ENCODE assay signal across 13 cellular contexts in the genomic region with DNA sequence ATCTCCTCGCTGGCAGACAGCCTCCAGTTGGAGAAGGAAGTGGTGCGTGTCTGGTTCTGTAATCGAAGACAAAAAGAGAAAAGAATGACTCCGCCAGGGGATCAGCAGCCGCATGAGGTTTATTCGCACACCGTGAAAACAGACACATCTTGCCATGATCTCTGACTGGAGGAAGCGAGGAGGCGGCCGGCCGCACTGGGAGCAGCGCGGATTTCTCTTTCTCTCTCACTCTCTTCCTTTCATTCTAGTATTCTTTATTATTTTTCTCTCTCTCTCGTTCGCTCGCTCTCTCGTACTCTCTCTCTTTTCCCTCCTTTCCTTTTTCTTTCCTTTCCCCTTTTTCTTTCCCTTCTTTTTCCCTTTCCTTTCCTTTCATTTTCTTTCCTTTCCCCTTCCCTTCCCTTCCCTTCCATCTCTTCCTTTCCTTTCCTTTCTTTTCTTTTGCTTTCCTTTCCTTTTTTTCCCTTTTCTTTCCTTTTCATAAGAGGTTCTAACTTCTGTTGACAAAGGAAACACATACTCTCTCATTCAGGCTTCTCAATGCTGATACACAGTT. TPM values are rescaled to one million over a fixed set of nuclear protein-coding genes. Genes with fewer than 3 reads are reported as not detected.
DNase-seq lines count a peak whose midpoint lies in the region.
"Had no signal": no experiment of that assay in that cellular context is flagged by ENCODE, and none has a peak within 500 bp of the region (broad histone marks: within the 10 kb centered on the region; RNA-seq: fewer than 3 reads in every experiment).

No MANE protein-coding gene starts in this region.

- intact Hi-C loops in activated CD4-positive, alpha-beta T cell treated with anti-CD3 and anti-CD28 coated beads, Interleukin-2, amount 10 ng/mL, durations not matched to agents 24 days and 14 days (cut with micrococcal nuclease), result no loop called here
- intact Hi-C loops in activated T-helper 2 cell treated with anti-CD3 and anti-CD28 coated beads, Interferon-gamma antibody, Interleukin-2, Interleukin-4, amounts not matched to agents 10 μg/mL and 5 μg/mL and 100 μg/mL, durations not matched to agents 14 hours and 24 hours and 36 hours (cut with micrococcal nuclease), result no loop called here

- no peaks in the 10 kb centered on the region for H3K36me3 ChIP-seq in iPS-15b (ENCODE audit: control insufficient read depth, insufficient read depth, low read length)
- H3K36me3 ChIP-seq: gastroesophageal sphincter had no signal

- peak overlapping the region; percentile 35 for H3K4me3 Mint-ChIP-seq in activated CD4-positive, alpha-beta T cell treated with anti-CD3 and anti-CD28 coated beads, Interleukin-2, amount 10 ng/mL, durations not matched to agents 24 days and 14 days
- H3K4me3 Mint-ChIP-seq in T-helper 2 cell treated with Interferon-gamma antibody and Interleukin-4, amounts not matched to agents 5 μg/mL and 100 μg/mL, for 36 hours, result no peak overlapping the region
- H3K4me3 Mint-ChIP-seq in activated T-helper 2 cell treated with anti-CD3 and anti-CD28 coated beads, Interferon-gamma antibody, Interleukin-2, Interleukin-4, amounts not matched to agents 10 μg/mL and 5 μg/mL and 100 μg/mL, durations not matched to agents 14 hours and 24 hours and 36 hours (ENCODE audit: low read depth), result no peak overlapping the region

- H3K9me3 ChIP-seq in iPS-15b (ENCODE audit: control insufficient read depth, insufficient read depth, low read length), result peaks cover 3% of the 10 kb centered on the region
- H3K9me3 ChIP-seq: gastroesophageal sphincter had no signal

- H3K9me3 Mint-ChIP-seq in activated CD4-positive, alpha-beta T cell treated with anti-CD3 and anti-CD28 coated beads, Interleukin-2, amount 10 ng/mL, durations not matched to agents 24 days and 14 days, result peaks cover 3% of the 10 kb centered on the region
- H3K9me3 Mint-ChIP-seq in T-helper 2 cell treated with Interferon-gamma antibody and Interleukin-4, amounts not matched to agents 5 μg/mL and 100 μg/mL, for 36 hours, result no peaks in the 10 kb centered on the region
- H3K9me3 Mint-ChIP-seq in activated T-helper 2 cell treated with anti-CD3 and anti-CD28 coated beads, Interferon-gamma antibody, Interleukin-2, Interleukin-4, amounts not matched to agents 10 μg/mL and 5 μg/mL and 100 μg/mL, durations not matched to agents 14 hours and 24 hours and 36 hours, result peaks cover 3% of the 10 kb centered on the region

- H3K27me3 ChIP-seq in iPS-15b (ENCODE audit: control insufficient read depth, insufficient read depth, low read length), result peaks cover 38% of the 10 kb centered on the region

- H3K27ac Mint-ChIP-seq in activated CD4-positive, alpha-beta T cell treated with anti-CD3 and anti-CD28 coated beads, Interleukin-2, amount 10 ng/mL, durations not matched to agents 24 days and 14 days, result no peak overlapping the region
- peak overlapping the region; percentile 32 for H3K27ac Mint-ChIP-seq in T-helper 2 cell treated with Interferon-gamma antibody and Interleukin-4, amounts not matched to agents 5 μg/mL and 100 μg/mL, for 36 hours
- H3K27ac Mint-ChIP-seq in activated T-helper 2 cell treated with anti-CD3 and anti-CD28 coated beads, Interferon-gamma antibody, Interleukin-2, Interleukin-4, amounts not matched to agents 10 μg/mL and 5 μg/mL and 100 μg/mL, durations not matched to agents 14 hours and 24 hours and 36 hours, result no peak overlapping the region

- H3K4me1 Mint-ChIP-seq in activated CD4-positive, alpha-beta T cell treated with anti-CD3 and anti-CD28 coated beads, Interleukin-2, amount 10 ng/mL, durations not matched to agents 24 days and 14 days, result no peaks in the 10 kb centered on the region
- H3K4me1 Mint-ChIP-seq in T-helper 2 cell treated with Interferon-gamma antibody and Interleukin-4, amounts not matched to agents 5 μg/mL and 100 μg/mL, for 36 hours (ENCODE audit: low read depth), result no peaks in the 10 kb centered on the region
- H3K4me1 Mint-ChIP-seq in activated T-helper 2 cell treated with anti-CD3 and anti-CD28 coated beads, Interferon-gamma antibody, Interleukin-2, Interleukin-4, amounts not matched to agents 10 μg/mL and 5 μg/mL and 100 μg/mL, durations not matched to agents 14 hours and 24 hours and 36 hours (ENCODE audit: low read depth), result no peaks in the 10 kb centered on the region

- DNase-seq in activated CD4-positive, alpha-beta T cell treated with anti-CD3 and anti-CD28 coated beads, Interleukin-2, amount 10 ng/mL, durations not matched to agents 24 days and 14 days, result no peak
- no peak for DNase-seq in activated CD4-positive, alpha-beta T cell treated with anti-CD3 and anti-CD28 coated beads for 48 hours
- DNase-seq in T-helper 2 cell treated with Interferon-gamma antibody and Interleukin-4, amounts not matched to agents 5 μg/mL and 100 μg/mL, for 36 hours (ENCODE audit: low spot score), result no peak
- peak; percentile 57 for DNase-seq in retina
- no peak for DNase-seq in activated T-helper 2 cell treated with anti-CD3 and anti-CD28 coated beads, Interferon-gamma antibody, Interleukin-2, Interleukin-4, amounts not matched to agents 10 μg/mL and 5 μg/mL and 100 μg/mL, durations not matched to agents 14 hours and 24 hours and 36 hours (ENCODE audit: low spot score)
- no peak for DNase-seq in stimulated activated CD4-positive, alpha-beta T cell treated with anti-CD3 and anti-CD28 coated beads, Interleukin-15, amount 100 ng/mL, for 24 hours
- no peak for DNase-seq in activated naive CD4-positive, alpha-beta T cell treated with Interleukin-2 at 50 U/mL for 16 hours
- DNase-seq: CD4-positive, CD25-positive, alpha-beta regulatory T cell; cerebellar nuclear complex; NCI-H1092 treated with DMSO at 0.1 percent for 48 hours; SHP77 treated with DMSO at 0.1 percent for 48 hours had no signal

- peaks cover under 1% of the 10 kb centered on the region for H3K4me1 ChIP-seq in iPS-15b (ENCODE audit: control insufficient read depth, insufficient read depth, low read length)

- H3K4me3 ChIP-seq in iPS-15b (ENCODE audit: low read depth, low read length), result peak overlapping the region; percentile 65

- H3K9ac ChIP-seq in iPS-15b (ENCODE audit: low read depth, low read length), result no peak overlapping the region

- H3K36me3 Mint-ChIP-seq in activated CD4-positive, alpha-beta T cell treated with anti-CD3 and anti-CD28 coated beads, Interleukin-2, amount 10 ng/mL, durations not matched to agents 24 days and 14 days (ENCODE audit: low read depth), result peaks cover 2% of the 10 kb centered on the region
- H3K36me3 Mint-ChIP-seq in T-helper 2 cell treated with Interferon-gamma antibody and Interleukin-4, amounts not matched to agents 5 μg/mL and 100 μg/mL, for 36 hours (ENCODE audit: low read depth), result no peaks in the 10 kb centered on the region
- H3K36me3 Mint-ChIP-seq in activated T-helper 2 cell treated with anti-CD3 and anti-CD28 coated beads, Interferon-gamma antibody, Interleukin-2, Interleukin-4, amounts not matched to agents 10 μg/mL and 5 μg/mL and 100 μg/mL, durations not matched to agents 14 hours and 24 hours and 36 hours (ENCODE audit: low read depth), result peaks cover 3% of the 10 kb centered on the region
- H3K36me3 Mint-ChIP-seq: CD4-positive, CD25-positive, alpha-beta regulatory T cell had no signal

- peaks cover 45% of the 10 kb centered on the region for H3K27me3 Mint-ChIP-seq in activated CD4-positive, alpha-beta T cell treated with anti-CD3 and anti-CD28 coated beads, Interleukin-2, amount 10 ng/mL, durations not matched to agents 24 days and 14 days
- H3K27me3 Mint-ChIP-seq in T-helper 2 cell treated with Interferon-gamma antibody and Interleukin-4, amounts not matched to agents 5 μg/mL and 100 μg/mL, for 36 hours (ENCODE audit: low read depth), result peaks cover 47% of the 10 kb centered on the region
- peaks cover 30% of the 10 kb centered on the region for H3K27me3 Mint-ChIP-seq in activated T-helper 2 cell treated with anti-CD3 and anti-CD28 coated beads, Interferon-gamma antibody, Interleukin-2, Interleukin-4, amounts not matched to agents 10 μg/mL and 5 μg/mL and 100 μg/mL, durations not matched to agents 14 hours and 24 hours and 36 hours (ENCODE audit: low read depth)

RNA-seq across cellular contexts. Expression of a gene that starts 1.2 kb away (rescaled TPM):
- total RNA-seq in activated CD4-positive, alpha-beta T cell treated with anti-CD3 and anti-CD28 coated beads, Interleukin-2, amount 10 ng/mL, durations not matched to agents 24 days and 14 days, result not detected in 2 replicates
- not detected in 2 replicates for total RNA-seq in activated T-helper 2 cell treated with anti-CD3 and anti-CD28 coated beads, Interferon-gamma antibody, Interleukin-2, Interleukin-4, amounts not matched to agents 10 μg/mL and 5 μg/mL and 100 μg/mL, durations not matched to agents 14 hours and 24 hours and 36 hours
- total RNA-seq: CD4-positive, CD25-positive, alpha-beta regulatory T cell; gastroesophageal sphincter had no signal
